16 cellular contexts compared by ENCODE assay signal in genomic region chr12:132623072-132623869, GRCh38. TPM values are rescaled to one million over a fixed set of nuclear protein-coding genes. Genes with fewer than 3 reads are reported as not detected.
DNase-seq lines count a peak whose midpoint lies in the region; FAIRE-seq and TF ChIP-seq lines count a peak whose summit lies in the region.
"Had no signal": no experiment of that assay in that cellular context is flagged by ENCODE, and none has a peak within 500 bp of the region (broad histone marks: within the 10 kb centered on the region; RNA-seq: fewer than 3 reads in every experiment).

No MANE protein-coding gene starts in this region.

- H3K27me3 ChIP-seq in BE2C = peaks cover 21% of the 10 kb centered on the region
- peaks cover 4% of the 10 kb centered on the region for H3K27me3 ChIP-seq in astrocyte (ENCODE audit: insufficient read depth, low read length)
- H3K27me3 ChIP-seq: right lobe of liver had no signal

- H3K4me2 ChIP-seq in astrocyte (ENCODE audit: low read length) = peak overlapping the region; percentile 48

- H3K9ac ChIP-seq in astrocyte (ENCODE audit: low read length) = peak overlapping the region; percentile 10

- H3K36me3 ChIP-seq in BE2C (peaks cover 43% of the 10 kb centered on the region), astrocyte (ENCODE audit: insufficient read depth, low read length) (peaks cover 3% of the 10 kb centered on the region)

- H3K4me3 ChIP-seq in BE2C (ENCODE audit: low read depth, low read length) (no peak overlapping the region), astrocyte (ENCODE audit: insufficient read depth, low read depth, low read length) (no peak overlapping the region)
- H3K4me3 ChIP-seq: right lobe of liver, thyroid gland had no signal

- CTCF ChIA-PET in Calu3 (lab: Charles Lee) = interaction anchor here (0.6 to 1.1 kb wide), 2 partner anchors 9 to 159 kb away, joined by 4 read pairs; no protein-coding TSS in a partner anchor

- H3K4me1 Mint-ChIP-seq in Calu3 (ENCODE audit: low read depth, unreplicated experiment) (peaks cover 19% of the 10 kb centered on the region), astrocyte (ENCODE audit: low read depth, unreplicated experiment) (peaks cover 12% of the 10 kb centered on the region), neural crest cell (peaks cover 11% of the 10 kb centered on the region)

- TF ChIP-seq POLR2A in GM12891 (IDR thresholded peaks at IDR 0.05; ENCODE audit: low read depth, low read length) = no peak

- no peak overlapping the region for H3K27ac Mint-ChIP-seq in Calu3 (ENCODE audit: unreplicated experiment)
- H3K27ac Mint-ChIP-seq in astrocyte (ENCODE audit: unreplicated experiment) = peak overlapping the region; percentile 77
- no peak overlapping the region for H3K27ac Mint-ChIP-seq in neural crest cell (ENCODE audit: unreplicated experiment)
- H3K27ac Mint-ChIP-seq: activated CD8-positive, alpha-beta T cell treated with anti-CD3 and anti-CD28 coated beads for 36 hours had no signal

- intact Hi-C loops in Calu3 (cut with micrococcal nuclease; ENCODE audit: unreplicated experiment) = no loop called here
- intact Hi-C loops in posterior vena cava (cut with DNase I) = no loop called here

- no peak overlapping the region for H2AFZ ChIP-seq in astrocyte (ENCODE audit: low read depth, low read length)

- no peaks in the 10 kb centered on the region for H4K20me1 ChIP-seq in astrocyte (ENCODE audit: insufficient read depth, low read length)

- FAIRE-seq in astrocyte (lab: Jason Lieb, UNC) (no peak), GM12891 (lab: Jason Lieb, UNC) (no peak)

- DNase-seq in BE2C (peak; percentile 53), Calu3 (peak; percentile 60), astrocyte (ENCODE audit: low read depth) (no peak), neural crest cell (ENCODE audit: low read depth, low spot score) (no peak), posterior vena cava (ENCODE audit: low spot score) (no peak), GM12891 (ENCODE audit: insufficient read length, low spot score) (no peak), NCI-H2196 (lab: John Stamatoyannopoulos, UW; ENCODE audit: unreplicated experiment) (no peak), medulla oblongata (ENCODE audit: extremely low spot score) (no peak)
- DNase-seq: activated CD8-positive, alpha-beta T cell treated with anti-CD3 and anti-CD28 coated beads for 36 hours; activated gamma-delta T cell; COR-L47; naive B cell; NCI-H1694; NK-92 treated with Interleukin-12 subunit alpha and Interleukin-12 subunit beta, amount 100 ng/mL, for 24 hours; right lobe of liver; thyroid gland had no signal

- H3K27me3 Mint-ChIP-seq in Calu3 (ENCODE audit: unreplicated experiment) (peaks cover 5% of the 10 kb centered on the region), astrocyte (ENCODE audit: low read depth, unreplicated experiment) (peaks cover 8% of the 10 kb centered on the region), neural crest cell (ENCODE audit: low read depth) (peaks cover 23% of the 10 kb centered on the region)

- BruUV-seq in Calu3 (replicated peaks; lab: Mats Ljungman, UMichigan) = no TSS peak

- H3K36me3 Mint-ChIP-seq in Calu3 (ENCODE audit: insufficient read depth, unreplicated experiment) (peaks cover 38% of the 10 kb centered on the region), astrocyte (ENCODE audit: low read depth, unreplicated experiment) (peaks cover 4% of the 10 kb centered on the region), neural crest cell (ENCODE audit: low read depth) (peaks cover 4% of the 10 kb centered on the region)

- H3K9me3 ChIP-seq in BE2C (no peaks in the 10 kb centered on the region), astrocyte (ENCODE audit: insufficient read depth, low read depth, low read length) (no peaks in the 10 kb centered on the region)
- H3K9me3 ChIP-seq: right lobe of liver, thyroid gland had no signal

- H3K4me3 Mint-ChIP-seq in Calu3 (ENCODE audit: low read depth, unreplicated experiment) = no peak overlapping the region
- H3K4me3 Mint-ChIP-seq in astrocyte (ENCODE audit: unreplicated experiment) = peak overlapping the region; percentile 45
- H3K4me3 Mint-ChIP-seq in neural crest cell = peak overlapping the region; percentile 34
- H3K4me3 Mint-ChIP-seq: activated CD8-positive, alpha-beta T cell treated with anti-CD3 and anti-CD28 coated beads for 36 hours had no signal

- H3K79me2 ChIP-seq in astrocyte (ENCODE audit: insufficient read depth, low read length) = no peaks in the 10 kb centered on the region

- TF ChIP-seq CTCF in BE2C (IDR thresholded peaks at IDR 0.05; ENCODE audit: low read depth, low read length) = no peak
- no peak for TF ChIP-seq CTCF in Calu3 (IDR thresholded peaks at IDR 0.05; ENCODE audit: unreplicated experiment)
- no peak for TF ChIP-seq CTCF in astrocyte (IDR thresholded peaks at IDR 0.05; ENCODE audit: insufficient read depth, low read depth, low read length)
- no peak for TF ChIP-seq CTCF in neural crest cell (conservative IDR thresholded peaks at IDR 0.05)

- H3K27ac ChIP-seq in astrocyte (ENCODE audit: low read depth, low read length) = no peak overlapping the region
- H3K27ac ChIP-seq: right lobe of liver, thyroid gland had no signal

- H3K9me3 Mint-ChIP-seq in Calu3 (ENCODE audit: low read depth, unreplicated experiment) (no peaks in the 10 kb centered on the region), astrocyte (ENCODE audit: unreplicated experiment) (no peaks in the 10 kb centered on the region), neural crest cell (no peaks in the 10 kb centered on the region)
- H3K9me3 Mint-ChIP-seq: activated CD8-positive, alpha-beta T cell treated with anti-CD3 and anti-CD28 coated beads for 36 hours; naive B cell had no signal

- H3K4me1 ChIP-seq in BE2C (peaks cover 19% of the 10 kb centered on the region), astrocyte (ENCODE audit: insufficient read depth, low read length) (peaks cover 10% of the 10 kb centered on the region)

TF ChIP-seq in GM12891, 5 proteins besides CTCF, POLR2A, EP300 and RAD21:
- TF ChIP-seq SPI1 (IDR thresholded peaks at IDR 0.05; ENCODE audit: low read depth, low read length) = no peak
- TF ChIP-seq PAX5 (IDR thresholded peaks at IDR 0.05; ENCODE audit: insufficient read depth, low read length, severe bottlenecking) = no peak
- TF ChIP-seq TAF1 (IDR thresholded peaks at IDR 0.05; ENCODE audit: low read depth, low read length) = no peak
- no peak for TF ChIP-seq POLR2AphosphoS5 (IDR thresholded peaks at IDR 0.05; ENCODE audit: low read depth, low read length)
- TF ChIP-seq POU2F2 (IDR thresholded peaks at IDR 0.05; ENCODE audit: low read depth, low read length) = no peak
TF ChIP-seq in GM12891: peak in this region for 0.

RNA-seq across cellular contexts. Expression of gene P2RX2, which starts 4.7 kb away (rescaled TPM):
- polyA plus RNA-seq in BE2C (2012; ENCODE audit: insufficient read depth, insufficient read length, low read depth) = 0.32 TPM
- total RNA-seq in Calu3 (2022) (not detected in 2 replicates), astrocyte (not detected in 2 replicates), neural crest cell (not detected in 2 replicates), posterior vena cava (not detected)
- 0.08 TPM for polyA plus RNA-seq in GM12891 (2012; ENCODE audit: low read depth, missing spikeins)
- total RNA-seq: activated CD8-positive, alpha-beta T cell treated with anti-CD3 and anti-CD28 coated beads for 36 hours; right lobe of liver had no signal

RNA-seq across cellular contexts. Expression of gene LRCOL1, which starts 12.9 kb away (rescaled TPM):
- not detected for polyA plus RNA-seq in BE2C (2012; ENCODE audit: insufficient read depth, insufficient read length, low read depth)
- total RNA-seq in Calu3 (2022) (not detected in 2 replicates), astrocyte (not detected in 2 replicates), neural crest cell (0.93 and 1.7 TPM in 2 replicates), posterior vena cava (under 1 TPM; 0.62 to 0.65 TPM)
- 0.18 TPM for polyA plus RNA-seq in GM12891 (2012; ENCODE audit: low read depth, missing spikeins)
- total RNA-seq: activated CD8-positive, alpha-beta T cell treated with anti-CD3 and anti-CD28 coated beads for 36 hours had no signal

Comparison
In these comparisons a context has a peak if more than half of its experiments do, and no peak if none do; other contexts are left out.
1. DNase-seq: peak in BE2C (single experiment) and Calu3 (single experiment); none in astrocyte (single experiment), neural crest cell (single experiment), posterior vena cava (single experiment), GM12891 (single experiment), NCI-H2196 (single experiment) and medulla oblongata (single experiment).